Comparison of ENCODE assay signal across 9 cellular contexts in the genomic region with DNA sequence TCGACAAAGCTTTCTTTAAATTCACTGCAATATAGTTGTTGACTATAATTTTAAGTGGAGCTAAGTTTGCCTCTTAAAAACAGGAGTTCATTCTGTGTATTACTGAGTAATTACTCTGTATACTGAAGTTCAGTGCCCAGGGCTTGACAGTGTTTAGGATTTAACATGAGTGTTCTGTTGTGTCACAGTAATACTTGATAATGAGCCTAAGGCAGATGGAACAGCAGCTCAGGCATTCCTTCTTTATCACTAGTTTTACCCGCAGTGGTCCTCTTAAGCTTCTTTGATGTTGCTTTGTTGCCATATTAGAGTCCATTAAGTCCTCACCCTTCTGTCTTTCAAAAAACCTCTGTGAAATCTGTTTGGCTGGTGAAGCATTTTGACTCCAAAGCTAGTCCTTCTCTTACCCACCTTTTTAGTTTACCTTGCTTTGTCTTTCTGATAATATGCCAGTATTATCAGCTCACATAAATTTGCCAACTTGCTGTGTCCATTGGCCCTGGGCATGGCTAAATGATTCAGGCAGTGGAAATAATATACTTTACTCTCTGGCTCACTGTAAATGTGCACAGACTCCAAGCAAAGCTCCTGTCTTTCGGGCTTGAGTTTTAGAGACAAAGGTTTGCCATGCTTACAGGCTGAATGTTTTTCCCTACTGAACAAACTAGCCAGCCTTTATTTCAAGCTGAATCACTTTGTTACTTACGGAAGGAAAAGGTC. TPM values are rescaled to one million over a fixed set of nuclear protein-coding genes. Genes with fewer than 3 reads are reported as not detected.
DNase-seq lines count a peak whose midpoint lies in the region.
"Had no signal": no experiment of that assay in that cellular context is flagged by ENCODE, and none has a peak within 500 bp of the region (broad histone marks: within the 10 kb centered on the region; RNA-seq: fewer than 3 reads in every experiment).

No MANE protein-coding gene starts in this region.

- H3K36me3 ChIP-seq in BLaER1 (peaks cover 47% of the 10 kb centered on the region), Karpas-422 (ENCODE audit: insufficient read depth, low read length) (peaks cover 11% of the 10 kb centered on the region), muscle layer of duodenum (ENCODE audit: control insufficient read depth in 1 of 2, insufficient read depth in 2 of 2, low read length in 2 of 2) (peaks cover 0 to 5% of the 10 kb centered on the region in 2 donors)

- no peak overlapping the region for H3K4me3 ChIP-seq in BLaER1
- peak overlapping the region; percentile 10; the same call in 1 of the 2 replicates for H3K4me3 ChIP-seq in Karpas-422 (ENCODE audit: low read length)
- peak overlapping the region in 1 of 2 donors; percentile 13 for H3K4me3 ChIP-seq in muscle layer of duodenum (ENCODE audit: low read depth in 1 of 2, low read length in 2 of 2)

- H4K20me1 ChIP-seq in BLaER1 (peaks cover 58% of the 10 kb centered on the region), Karpas-422 (ENCODE audit: insufficient read depth, low read depth, low read length) (no peaks in the 10 kb centered on the region)

- H3K27me3 ChIP-seq in BLaER1 (no peaks in the 10 kb centered on the region), Karpas-422 (ENCODE audit: low read length) (no peaks in the 10 kb centered on the region), muscle layer of duodenum (ENCODE audit: low read depth, low read length) (no peaks in the 10 kb centered on the region)

- H3K9me2 ChIP-seq in Karpas-422 (replicated peaks; ENCODE audit: insufficient read depth, low read length): no peaks in the 10 kb centered on the region

- H3K9me3 ChIP-seq in BLaER1 (peaks cover 28% of the 10 kb centered on the region), Karpas-422 (ENCODE audit: low read length) (no peaks in the 10 kb centered on the region), muscle layer of duodenum (ENCODE audit: control insufficient read depth in 1 of 2, low read length in 2 of 2) (no peaks in the 10 kb centered on the region)

- H3K4me2 ChIP-seq in BLaER1 (peak overlapping the region; percentile 60), Karpas-422 (ENCODE audit: low read depth, low read length, poor library complexity, severe bottlenecking) (peak overlapping the region; percentile 51)

- H3K9ac ChIP-seq in BLaER1 (no peak overlapping the region), Karpas-422 (ENCODE audit: low read length) (peak overlapping the region; percentile 14; the same call in 1 of the 2 replicates)

- H2AFZ ChIP-seq in Karpas-422 (ENCODE audit: low read length): no peak overlapping the region

- peaks cover 95% of the 10 kb centered on the region for H3K79me2 ChIP-seq in Karpas-422 (ENCODE audit: low read length)

- DNase-seq in Karpas-422 (no peak), caudate nucleus (lab: John Stamatoyannopoulos, UW) (no peak), NCI-H1436 (lab: John Stamatoyannopoulos, UW) (no peak), anterior cingulate cortex (lab: John Stamatoyannopoulos, UW) (no peak), GM03348 (ENCODE audit: low spot score) (no peak)
- DNase-seq in activated CD4-positive, alpha-beta T cell treated with anti-CD3 and anti-CD28 coated beads for 48 hours: no peak

- H3K27ac ChIP-seq in BLaER1 (peak overlapping the region; percentile 4; the same call in 1 of the 2 replicates), Karpas-422 (ENCODE audit: low read length) (peak overlapping the region; percentile 57), caudate nucleus (ENCODE audit: low read depth, low read length) (peak overlapping the region; percentile 44), muscle layer of duodenum (ENCODE audit: low read length) (peak overlapping the region; percentile 74)
- H3K27ac ChIP-seq: VCaP had no signal

- H3K4me1 ChIP-seq in BLaER1: peaks cover 25% of the 10 kb centered on the region
- peaks cover 29% of the 10 kb centered on the region for H3K4me1 ChIP-seq in Karpas-422 (ENCODE audit: low read length)
- peaks cover 16 to 40% of the 10 kb centered on the region in 2 donors for H3K4me1 ChIP-seq in muscle layer of duodenum (ENCODE audit: control insufficient read depth in 1 of 2, insufficient read depth in 2 of 2, low read length in 2 of 2)

RNA-seq across cellular contexts. Expression of gene HIPK1, which starts 17.7 kb away (rescaled TPM):
- total RNA-seq in Karpas-422 (2014; rRNA removed; shearing (Covaris generic); ENCODE audit: low replicate concordance): 25.7 and 36.0 TPM in 2 replicates

RNA-seq across cellular contexts. Expression of gene OLFML3, which starts 32.4 kb away (rescaled TPM):
- total RNA-seq in Karpas-422 (2014; rRNA removed; shearing (Covaris generic); ENCODE audit: low replicate concordance): 0.18 and 0.26 TPM in 2 replicates

RNA-seq across cellular contexts. Expression of gene DCLRE1B, which starts 41.7 kb away (rescaled TPM):
- total RNA-seq in Karpas-422 (2014; rRNA removed; shearing (Covaris generic); ENCODE audit: low replicate concordance): 7.6 and 11.3 TPM in 2 replicates

RNA-seq across cellular contexts. Expression of gene AP4B1, which starts 42.2 kb away (rescaled TPM):
- total RNA-seq in Karpas-422 (2014; rRNA removed; shearing (Covaris generic); ENCODE audit: low replicate concordance): 35.3 and 64.0 TPM in 2 replicates

RNA-seq across cellular contexts. Expression of gene BCL2L15, which starts 59.4 kb away (rescaled TPM):
- 0.48 and 1.0 TPM in 2 replicates for total RNA-seq in Karpas-422 (2014; rRNA removed; shearing (Covaris generic); ENCODE audit: low replicate concordance)

Comparison
In these comparisons a context has a peak if more than half of its experiments do, and no peak if none do; other contexts are left out.
1. H3K27ac ChIP-seq: peak in every context shown above with its lines; median percentile 74 in muscle layer of duodenum; 57 in Karpas-422; 44 in caudate nucleus; 4 in BLaER1.